In genomic region chr7:71580027-71580426, GRCh38 we compare ENCODE assay signal across 9 cellular contexts.
"Had no signal": no experiment of that assay in that cellular context is flagged by ENCODE, and none has a peak within 500 bp of the region (broad histone marks: within the 10 kb centered on the region; RNA-seq: fewer than 3 reads in every experiment).

No MANE protein-coding gene starts in this region.

- H3K4me3 Mint-ChIP-seq: IgD-negative memory B cell had no signal

- H3K27ac ChIP-seq: HL-60, KMS-11 had no signal

- H3K4me2 ChIP-seq: KMS-11 had no signal

- FAIRE-seq: HepG2, HTR-8/SVneo had no signal

- DNase-seq: IMR-90, Karpas-422, KBM-7, KG1 had no signal

- H3K27ac Mint-ChIP-seq: IgD-negative memory B cell had no signal

- H3K4me1 Mint-ChIP-seq: IgD-negative memory B cell had no signal

- ATAC-seq: HepG2 had no signal

- H3K9ac ChIP-seq: KMS-11 had no signal

- H3K27me3 Mint-ChIP-seq: IgD-negative memory B cell had no signal

- H3K36me3 Mint-ChIP-seq: IgD-negative memory B cell had no signal
